In genomic region chr9:130899051-130899748, GRCh38 we compare ENCODE assay signal across 23 cellular contexts. TPM values are rescaled to one million over a fixed set of nuclear protein-coding genes. Genes with fewer than 3 reads are reported as not detected.
"Had no signal": no experiment of that assay in that cellular context is flagged by ENCODE, and none has a peak within 500 bp of the region (broad histone marks: within the 10 kb centered on the region; RNA-seq: fewer than 3 reads in every experiment).

No MANE protein-coding gene starts in this region.

- DNase-seq: effector memory CD4-positive, alpha-beta T cell; heart right ventricle; hypothalamus; kidney glomerular epithelial cell; left ventricle myocardium inferior; lower lobe of right lung; naive B cell; psoas muscle; retina; sigmoid colon; stimulated activated CD4-positive, alpha-beta T cell treated with anti-CD3 and anti-CD28 coated beads, Interleukin-12 subunit alpha, Interleukin-12 subunit beta, amount 100 ng/mL, for 4 hours; stimulated activated CD4-positive, alpha-beta T cell treated with anti-CD3 and anti-CD28 coated beads, Interleukin-2, amount 100 ng/mL, for 48 hours; stimulated activated naive CD4-positive, alpha-beta T cell treated with Interleukin-2 at 50 U/mL for 16 hours; uterus had no signal

- H3K27ac ChIP-seq: heart right ventricle, left ventricle myocardium inferior, lower lobe of right lung, psoas muscle, sigmoid colon, skin epidermis, uterus had no signal

- H3K4me3 ChIP-seq: heart right ventricle, left ventricle myocardium inferior, lower lobe of right lung, psoas muscle, sigmoid colon, skin epidermis, uterus had no signal

- H3K9me3 ChIP-seq: heart right ventricle, left ventricle myocardium inferior, lower lobe of right lung, psoas muscle, sigmoid colon, uterus had no signal

- H3K4me1 ChIP-seq: lower lobe of right lung, psoas muscle, uterus had no signal

- FAIRE-seq: endometrium, frontal cortex, islet of Langerhans had no signal

- H3K36me3 ChIP-seq: heart right ventricle, left ventricle myocardium inferior, lower lobe of right lung, sigmoid colon, uterus had no signal

RNA-seq across cellular contexts. Expression of gene QRFP, which starts 2.6 kb away (rescaled TPM):
- total RNA-seq: esophagus mucosa, fibroblast of lung, glomerular endothelial cell, heart right ventricle, left ventricle myocardium inferior, lower lobe of right lung, mesothelial cell of epicardium, omental fat pad, psoas muscle, sigmoid colon, uterus had no signal
- polyA plus RNA-seq: fibroblast of lung had no signal

RNA-seq across cellular contexts. Expression of gene FIBCD1, which starts 39.8 kb away (rescaled TPM):
- total RNA-seq: glomerular endothelial cell, psoas muscle had no signal
